In the genomic region with DNA sequence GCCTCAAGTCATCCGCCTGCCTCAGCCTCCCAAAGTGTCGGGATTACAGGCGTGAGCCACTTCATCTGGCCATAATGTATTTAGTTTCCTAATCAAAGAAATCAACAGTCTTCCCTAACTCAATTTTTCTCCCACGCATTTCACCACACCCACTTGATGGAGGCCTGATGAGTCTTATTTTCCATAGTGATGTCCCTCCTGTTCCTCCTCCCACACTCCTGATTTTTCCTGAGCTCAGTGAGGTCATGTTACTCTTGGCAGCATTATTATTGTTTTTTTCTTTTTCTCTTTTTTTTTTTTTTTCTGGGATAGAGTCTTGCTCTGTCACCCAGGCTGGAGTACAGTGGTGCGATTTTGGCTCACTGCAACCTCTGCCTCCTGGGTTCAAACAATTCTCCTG, we compare ENCODE assay signal across 17 cellular contexts. TPM values are rescaled to one million over a fixed set of nuclear protein-coding genes. Genes with fewer than 3 reads are reported as not detected.
DNase-seq lines count a peak whose midpoint lies in the region; ATAC-seq and TF ChIP-seq lines count a peak whose summit lies in the region.
"Had no signal": no experiment of that assay in that cellular context is flagged by ENCODE, and none has a peak within 500 bp of the region (broad histone marks: within the 10 kb centered on the region; RNA-seq: fewer than 3 reads in every experiment).

No MANE protein-coding gene starts in this region.

- TF ChIP-seq CTCF in AG10803 (conservative IDR thresholded peaks at IDR 0.05; ENCODE audit: low read length) (no peak), brain microvascular endothelial cell (IDR thresholded peaks at IDR 0.05; ENCODE audit: low read depth, low read length, missing control alignments) (no peak), mesothelial cell of epicardium (IDR thresholded peaks at IDR 0.05; ENCODE audit: unreplicated experiment) (no peak)

- H3K4me3 Mint-ChIP-seq in mesothelial cell of epicardium: no peak overlapping the region
- H3K4me3 Mint-ChIP-seq: CD4-positive, alpha-beta memory T cell; dendritic cell treated with granulocyte-macrophage colony-stimulating factor and Interleukin-4, amounts not matched to agents 40 ng/mL and 50 ng/mL, for 4 days; H9; stimulated activated naive B cell treated with anti-CD40 and anti-IgM and Interleukin-4, amounts not matched to agents 10 μg/mL and 1 μg/mL and 100 μg/mL, for 72 hours had no signal

- intact Hi-C loops in left colon (cut with DNase I, micrococcal nuclease): no loop called here

- in situ Hi-C loops in brain microvascular endothelial cell (cut with HindIII; ENCODE audit: low pct_ligation_motif_present, low sequenced_read_pairs): no loop called here

- H3K9me3 Mint-ChIP-seq in mesothelial cell of epicardium: no peaks in the 10 kb centered on the region
- H3K9me3 Mint-ChIP-seq: activated naive CD4-positive, alpha-beta T cell treated with anti-CD3 and anti-CD28 coated beads, Interleukin-2, amount 50 U/mL, for 72 hours; CD4-positive, alpha-beta memory T cell; dendritic cell treated with granulocyte-macrophage colony-stimulating factor and Interleukin-4, amounts not matched to agents 40 ng/mL and 50 ng/mL, for 4 days; H9; stimulated activated naive B cell treated with anti-CD40 and anti-IgM and Interleukin-4, amounts not matched to agents 10 μg/mL and 1 μg/mL and 100 μg/mL, for 72 hours had no signal

- H3K27me3 Mint-ChIP-seq in mesothelial cell of epicardium (ENCODE audit: low read depth): no peaks in the 10 kb centered on the region
- H3K27me3 Mint-ChIP-seq: CD4-positive, alpha-beta memory T cell; dendritic cell treated with granulocyte-macrophage colony-stimulating factor and Interleukin-4, amounts not matched to agents 40 ng/mL and 50 ng/mL, for 4 days; stimulated activated naive B cell treated with anti-CD40 and anti-IgM and Interleukin-4, amounts not matched to agents 10 μg/mL and 1 μg/mL and 100 μg/mL, for 72 hours had no signal

- H3K27ac ChIP-seq in brain microvascular endothelial cell: peak overlapping the region; percentile 53
- H3K27ac ChIP-seq: SJSA1 had no signal

- no peaks in the 10 kb centered on the region for H3K27me3 ChIP-seq in brain microvascular endothelial cell (replicated peaks)
- H3K27me3 ChIP-seq: SJSA1 had no signal

- DNase-seq in AG10803 (ENCODE audit: low read depth): peak; percentile 44
- DNase-seq in HCEC 1CT: peak; percentile 28
- peak; percentile 67 for DNase-seq in brain microvascular endothelial cell
- DNase-seq in mesothelial cell of epicardium (ENCODE audit: low spot score in 2 of 2, unreplicated experiment in 2 of 2): no peak
- DNase-seq in NCI-H748 (lab: John Stamatoyannopoulos, UW; ENCODE audit: unreplicated experiment): no peak
- no peak for DNase-seq in NCI-H1417 (lab: John Stamatoyannopoulos, UW)
- DNase-seq in left colon: no peak
- DNase-seq: CD4-positive, alpha-beta memory T cell; GF-D8; H9; NK-92 treated with Interleukin-12 subunit alpha and Interleukin-12 subunit beta, amount 100 ng/mL, for 24 hours; stimulated activated CD4-positive, alpha-beta T cell treated with anti-CD3 and anti-CD28 coated beads, Interleukin-4, amount 100 ng/mL, for 4 hours; stimulated activated naive B cell treated with anti-CD40 and anti-IgM and Interleukin-4, amounts not matched to agents 10 μg/mL and 1 μg/mL and 100 μg/mL, for 72 hours had no signal

- peaks cover 19% of the 10 kb centered on the region for H3K4me1 Mint-ChIP-seq in mesothelial cell of epicardium

- peaks cover 29% of the 10 kb centered on the region for H3K36me3 ChIP-seq in brain microvascular endothelial cell (replicated peaks)

- H3K4me3 ChIP-seq in AG10803 (ENCODE audit: low read length) (no peak overlapping the region), brain microvascular endothelial cell (ENCODE audit: low read depth, low read length) (no peak overlapping the region)
- H3K4me3 ChIP-seq: SJSA1 had no signal

- peak overlapping the region; percentile 15 for H3K27ac Mint-ChIP-seq in mesothelial cell of epicardium
- H3K27ac Mint-ChIP-seq: dendritic cell treated with granulocyte-macrophage colony-stimulating factor and Interleukin-4, amounts not matched to agents 40 ng/mL and 50 ng/mL, for 4 days; stimulated activated naive B cell treated with anti-CD40 and anti-IgM and Interleukin-4, amounts not matched to agents 10 μg/mL and 1 μg/mL and 100 μg/mL, for 72 hours had no signal

- H3K36me3 Mint-ChIP-seq in mesothelial cell of epicardium: peaks cover 39% of the 10 kb centered on the region

- ATAC-seq in left colon (no peak), HG02759 (IDR thresholded peaks at IDR 0.05; ENCODE audit: unreplicated experiment) (no peak)
- ATAC-seq: activated naive CD4-positive, alpha-beta T cell treated with anti-CD3 and anti-CD28 coated beads, Interleukin-2, amount 50 U/mL, for 72 hours; stimulated activated naive B cell treated with anti-CD40 and anti-IgM and Interleukin-4, amounts not matched to agents 10 μg/mL and 1 μg/mL and 100 μg/mL, for 72 hours had no signal

RNA-seq across cellular contexts. Expression of gene ABRACL, which starts 8.9 kb away (rescaled TPM):
- total RNA-seq in mesothelial cell of epicardium (60.6 to 63.0 TPM (median 60.9 TPM) in 3 replicates), left colon (100 to 1,000 TPM; 110 to 117 TPM)

RNA-seq across cellular contexts. Expression of gene REPS1, which starts 49.4 kb away (rescaled TPM):
- 85.6 to 95.4 TPM (median 89.4 TPM) in 3 replicates for total RNA-seq in mesothelial cell of epicardium
- total RNA-seq in left colon: 10 to 100 TPM; 30.2 to 33.2 TPM

Comparison
In these comparisons a context has a peak if more than half of its experiments do, and no peak if none do; other contexts are left out.
1. DNase-seq: peak in AG10803 (single experiment), HCEC 1CT (single experiment) and brain microvascular endothelial cell (single experiment); none in mesothelial cell of epicardium (0 of 2), NCI-H748 (single experiment), NCI-H1417 (0 of 3) and left colon (0 of 2).